ENCODE assay signal across 4 cellular contexts in genomic region chr19:22515435-22515834, GRCh38.
"Had no signal": no experiment of that assay in that cellular context is flagged by ENCODE, and none has a peak within 500 bp of the region (broad histone marks: within the 10 kb centered on the region; RNA-seq: fewer than 3 reads in every experiment).

No MANE protein-coding gene starts in this region.

- H2AFZ ChIP-seq: GM23338 had no signal

- H3K4me3 Mint-ChIP-seq: GM23338, H9 had no signal

- H3K4me2 ChIP-seq: GM23338 had no signal

- H3K4me1 Mint-ChIP-seq: GM23338, H9 had no signal

- ATAC-seq: GM23338 had no signal

- H3K4me3 ChIP-seq: GM23338 had no signal

- DNase-seq: H9, HCEC 1CT, IMR-90 had no signal

- H3K27ac Mint-ChIP-seq: GM23338, H9 had no signal
